In genomic region chr11:47778878-47779483, GRCh38 we compare ENCODE assay signal across 14 cellular contexts. TPM values are rescaled to one million over a fixed set of nuclear protein-coding genes. Genes with fewer than 3 reads are reported as not detected.
DNase-seq lines count a peak whose midpoint lies in the region; ATAC-seq and TF ChIP-seq lines count a peak whose summit lies in the region.
"Had no signal": no experiment of that assay in that cellular context is flagged by ENCODE, and none has a peak within 500 bp of the region (broad histone marks: within the 10 kb centered on the region; RNA-seq: fewer than 3 reads in every experiment).

No MANE protein-coding gene starts in this region.

- 50 to 61% methylated on average over 7 of the region's 7 CpGs for WGBS in heart right ventricle, 2 donors

- no peak for DNase-seq in activated naive CD4-positive, alpha-beta T cell (lab: John Stamatoyannopoulos, UW)
- DNase-seq in heart right ventricle, result no peak
- DNase-seq in memory B cell (ENCODE audit: low spot score in 2 of 2), result no peak
- DNase-seq in iPS-NIHi11 (ENCODE audit: low spot score), result no peak
- no peak for DNase-seq in vagina (ENCODE audit: extremely low spot score in 2 of 2)
- no peak for DNase-seq in activated CD8-positive, alpha-beta T cell treated with anti-CD3 and anti-CD28 coated beads for 36 hours
- DNase-seq: 8988T; ACHN; CD4-positive, CD25-positive, alpha-beta regulatory T cell; DMS 273 treated with DMSO at 0.1 percent for 48 hours; GM23248; H7 had no signal

- intact Hi-C loops in heart right ventricle (cut with DNase I) (no loop called here), vagina (cut with DNase I) (no loop called here)
- intact Hi-C loops in activated CD8-positive, alpha-beta T cell treated with anti-CD3 and anti-CD28 coated beads for 36 hours (cut with micrococcal nuclease), result no loop called here

- TF ChIP-seq POLR2A in vagina (IDR thresholded peaks at IDR 0.05), result no peak

- no peaks in the 10 kb centered on the region for H3K4me1 Mint-ChIP-seq in activated naive CD4-positive, alpha-beta T cell treated with anti-CD3 and anti-CD28 coated beads, Interleukin-2, amount 50 U/mL, for 24 hours
- H3K4me1 Mint-ChIP-seq in memory B cell, result no peaks in the 10 kb centered on the region
- H3K4me1 Mint-ChIP-seq in activated CD8-positive, alpha-beta T cell treated with anti-CD3 and anti-CD28 coated beads for 36 hours (ENCODE audit: low read depth), result no peaks in the 10 kb centered on the region

- no peaks in the 10 kb centered on the region for H3K9me3 Mint-ChIP-seq in activated naive CD4-positive, alpha-beta T cell treated with anti-CD3 and anti-CD28 coated beads, Interleukin-2, amount 50 U/mL, for 24 hours
- no peaks in the 10 kb centered on the region for H3K9me3 Mint-ChIP-seq in memory B cell
- no peaks in the 10 kb centered on the region for H3K9me3 Mint-ChIP-seq in activated CD8-positive, alpha-beta T cell treated with anti-CD3 and anti-CD28 coated beads for 36 hours
- H3K9me3 Mint-ChIP-seq: CD4-positive, CD25-positive, alpha-beta regulatory T cell had no signal

- H3K4me1 ChIP-seq in heart right ventricle, result peaks cover 0 to 35% (median under 1%) of the 10 kb centered on the region in 9 donors
- no peaks in the 10 kb centered on the region for H3K4me1 ChIP-seq in vagina
- H3K4me1 ChIP-seq: BLaER1 treated with 17β-estradiol and CSF1 and Interleukin-3, amounts not matched to agents 10 nM and 100 nM had no signal

- H3K36me3 ChIP-seq in heart right ventricle (peaks cover 0 to 96% (median 34%) of the 10 kb centered on the region in 9 donors), vagina (peaks cover 0 to 51% of the 10 kb centered on the region in 2 donors)

- POLR2A ChIA-PET in activated CD8-positive, alpha-beta T cell treated with anti-CD3 and anti-CD28 coated beads for 36 hours (lab: Charles Lee), result interaction anchor here (0.6 to 3.0 kb wide), 4 partner anchors 11 to 200 kb away, joined by 3 to 11 read pairs (median 4); partner anchors contain the start of genes KBTBD4 and NDUFS3

- no peaks in the 10 kb centered on the region for H3K27me3 Mint-ChIP-seq in activated naive CD4-positive, alpha-beta T cell treated with anti-CD3 and anti-CD28 coated beads, Interleukin-2, amount 50 U/mL, for 24 hours
- no peaks in the 10 kb centered on the region for H3K27me3 Mint-ChIP-seq in memory B cell
- no peaks in the 10 kb centered on the region for H3K27me3 Mint-ChIP-seq in activated CD8-positive, alpha-beta T cell treated with anti-CD3 and anti-CD28 coated beads for 36 hours
- H3K27me3 Mint-ChIP-seq: CD4-positive, CD25-positive, alpha-beta regulatory T cell had no signal

- H3K9me3 ChIP-seq in heart right ventricle (no peaks in the 10 kb centered on the region), vagina (no peaks in the 10 kb centered on the region)
- H3K9me3 ChIP-seq: BLaER1 treated with 17β-estradiol and CSF1 and Interleukin-3, amounts not matched to agents 10 nM and 100 nM had no signal

- H3K27me3 ChIP-seq in heart right ventricle (no peaks in the 10 kb centered on the region), vagina (no peaks in the 10 kb centered on the region)
- H3K27me3 ChIP-seq: BLaER1 treated with 17β-estradiol and CSF1 and Interleukin-3, amounts not matched to agents 10 nM and 100 nM had no signal

- ATAC-seq in heart right ventricle (peak in 6 of 8 donors; percentile 35 to 73 (median 56)), memory B cell (ENCODE audit: low read depth) (no peak)
- ATAC-seq in activated CD8-positive, alpha-beta T cell treated with anti-CD3 and anti-CD28 coated beads for 36 hours, result no peak

- no peak overlapping the region for H3K4me3 Mint-ChIP-seq in activated naive CD4-positive, alpha-beta T cell treated with anti-CD3 and anti-CD28 coated beads, Interleukin-2, amount 50 U/mL, for 24 hours
- no peak overlapping the region for H3K4me3 Mint-ChIP-seq in memory B cell
- H3K4me3 Mint-ChIP-seq in activated CD8-positive, alpha-beta T cell treated with anti-CD3 and anti-CD28 coated beads for 36 hours, result no peak overlapping the region
- H3K4me3 Mint-ChIP-seq: CD4-positive, CD25-positive, alpha-beta regulatory T cell had no signal

- peaks cover 10% of the 10 kb centered on the region for H3K36me3 Mint-ChIP-seq in activated naive CD4-positive, alpha-beta T cell treated with anti-CD3 and anti-CD28 coated beads, Interleukin-2, amount 50 U/mL, for 24 hours
- H3K36me3 Mint-ChIP-seq in memory B cell, result peaks cover 21% of the 10 kb centered on the region
- H3K36me3 Mint-ChIP-seq in activated CD8-positive, alpha-beta T cell treated with anti-CD3 and anti-CD28 coated beads for 36 hours (ENCODE audit: low read depth), result peaks cover 38% of the 10 kb centered on the region

- H3K4me3 ChIP-seq in heart right ventricle (no peak overlapping the region), vagina (no peak overlapping the region)
- H3K4me3 ChIP-seq: BLaER1 treated with 17β-estradiol and CSF1 and Interleukin-3, amounts not matched to agents 10 nM and 100 nM; GM23248 had no signal

- H3K27ac ChIP-seq in heart right ventricle (peak overlapping the region; percentile 2 to 80 (median 48)), vagina (no peak overlapping the region)
- H3K27ac ChIP-seq: BLaER1 treated with 17β-estradiol and CSF1 and Interleukin-3, amounts not matched to agents 10 nM and 100 nM; GM23248 had no signal

- peak overlapping the region; percentile 6 for H3K27ac Mint-ChIP-seq in activated naive CD4-positive, alpha-beta T cell treated with anti-CD3 and anti-CD28 coated beads, Interleukin-2, amount 50 U/mL, for 24 hours
- peak overlapping the region; percentile 31 for H3K27ac Mint-ChIP-seq in memory B cell
- no peak overlapping the region for H3K27ac Mint-ChIP-seq in activated CD8-positive, alpha-beta T cell treated with anti-CD3 and anti-CD28 coated beads for 36 hours

- TF ChIP-seq CTCF in heart right ventricle (IDR thresholded peaks at IDR 0.05), result no peak
- no peak for TF ChIP-seq CTCF in vagina (IDR thresholded peaks at IDR 0.05)
- TF ChIP-seq CTCF in activated CD8-positive, alpha-beta T cell treated with anti-CD3 and anti-CD28 coated beads for 36 hours (IDR thresholded peaks at IDR 0.05), result no peak

- CTCF ChIA-PET in activated CD8-positive, alpha-beta T cell treated with anti-CD3 and anti-CD28 coated beads for 36 hours (lab: Charles Lee), result interaction anchor here (1.7 kb wide), 1 partner anchor 10 kb away, joined by 4 read pairs; no protein-coding TSS in a partner anchor

RNA-seq across cellular contexts. Expression of gene FNBP4, which starts 11.8 kb away (rescaled TPM):
- total RNA-seq in heart right ventricle (10 to 100 TPM; 39.3 to 65.2 (median 42.8) TPM), vagina (163 TPM)
- 10 to 100 TPM; 17.0 to 81.6 TPM for polyA plus RNA-seq in heart right ventricle
- 100 to 1,000 TPM; 114 to 117 TPM for total RNA-seq in activated CD8-positive, alpha-beta T cell treated with anti-CD3 and anti-CD28 coated beads for 36 hours

Comparison
In these comparisons a context has a peak if more than half of its experiments do, and no peak if none do; other contexts are left out.
1. ATAC-seq: peak in heart right ventricle (6 of 8); none in memory B cell (single experiment) and activated CD8-positive, alpha-beta T cell treated with anti-CD3 and anti-CD28 coated beads for 36 hours (single experiment).